Comparison of ENCODE assay signal across 16 cellular contexts in genomic region chr6:132919028-132919427, GRCh38.
DNase-seq lines count a peak whose midpoint lies in the region; ATAC-seq and TF ChIP-seq lines count a peak whose summit lies in the region.
"Had no signal": no experiment of that assay in that cellular context is flagged by ENCODE, and none has a peak within 500 bp of the region (broad histone marks: within the 10 kb centered on the region; RNA-seq: fewer than 3 reads in every experiment).

No MANE protein-coding gene starts in this region.

- 0 out of 2 replicates have a peak overlapping the region, but pooled peaks have one; percentile 2 for H2BK20ac ChIP-seq in IMR-90 (ENCODE audit: low read depth, low read length)

- H4K91ac ChIP-seq in IMR-90 (ENCODE audit: insufficient read depth, low read depth, low read length): no peak overlapping the region

- H2AFZ ChIP-seq in IMR-90 (replicated peaks; ENCODE audit: low read length, poor library complexity) (no peak overlapping the region), parathyroid adenoma (peak overlapping the region; percentile 35)

- WGBS in IMR-90 (ENCODE audit: extremely low coverage in 2 of 2, insufficient read length in 1 of 2), 2 experiments: 0% methylated on average over 1 of the region's 2 CpGs; no CpG with 5 or more reads in 1 of the 2 experiments

- dilution Hi-C loops in IMR-90 (cut with HindIII; ENCODE audit: low sequenced_read_pairs, unreplicated experiment): no loop called here

- no peak overlapping the region for H3K14ac ChIP-seq in IMR-90 (replicated peaks; ENCODE audit: low read depth, low read length)

- ATAC-seq in IMR-90 (ENCODE audit: low read depth) (peak; percentile 51), left cardiac atrium (peak; percentile 20 to 82), HG02763 (IDR thresholded peaks at IDR 0.05; ENCODE audit: unreplicated experiment) (no peak), GM21360 (IDR thresholded peaks at IDR 0.05; ENCODE audit: unreplicated experiment) (no peak)
- ATAC-seq: HCT116, T-helper 17 cell had no signal

- intact Hi-C loops in IMR-90 (cut with micrococcal nuclease): loop anchor here (5.0 kb wide), 1 partner anchor 52 kb away; no protein-coding TSS in a partner anchor
- intact Hi-C loops in left cardiac atrium (cut with DNase I): no loop called here

- H2AK9ac ChIP-seq in IMR-90 (replicated peaks; ENCODE audit: low read depth, low read length, poor library complexity): no peak overlapping the region

- H3K79me2 ChIP-seq in parathyroid adenoma: no peaks in the 10 kb centered on the region

- CTCF ChIA-PET in IMR-90 (lab: Yijun Ruan, JAX): interaction anchor here (0.7 kb wide), 1 partner anchor 193 kb away, joined by 3 read pairs; no protein-coding TSS in a partner anchor

- H4K8ac ChIP-seq in IMR-90 (ENCODE audit: low read depth in 2 of 2, low read length in 2 of 2): peak overlapping the region in 1 of 2 experiments; percentile 38; a peak in 2 of 4 replicates

- no peak for TF ChIP-seq CTCF in IMR-90 (conservative IDR thresholded peaks at IDR 0.05; ENCODE audit: low read depth, low read length)
- no peak for TF ChIP-seq CTCF in WI38 (IDR thresholded peaks at IDR 0.05; ENCODE audit: low read depth, low read length)
- TF ChIP-seq CTCF in parathyroid adenoma (IDR thresholded peaks at IDR 0.05): no peak

- H3K9ac ChIP-seq in IMR-90 (ENCODE audit: low read depth, low read length) (no peak overlapping the region), parathyroid adenoma (no peak overlapping the region)
- H3K9ac ChIP-seq: BLaER1 had no signal

- no peak overlapping the region for H2AK5ac ChIP-seq in IMR-90 (ENCODE audit: low read depth, low read length)

- H4K20me1 ChIP-seq in IMR-90 (ENCODE audit: insufficient read depth, low read length): no peaks in the 10 kb centered on the region
- H4K20me1 ChIP-seq: BLaER1 had no signal

- H3K18ac ChIP-seq in IMR-90 (ENCODE audit: low read depth, low read length): peak overlapping the region; percentile 26; the same call in 1 of the 2 replicates

- H2BK5ac ChIP-seq in IMR-90 (ENCODE audit: low read depth, low read length, poor library complexity, severe bottlenecking): peak overlapping the region; percentile 67

- no peak overlapping the region for H3K23ac ChIP-seq in IMR-90 (ENCODE audit: low read depth, low read length)

- H3K4ac ChIP-seq in IMR-90 (ENCODE audit: low read depth, low read length): no peak overlapping the region; the same call in 1 of the 2 replicates

- H3K4me1 ChIP-seq in IMR-90 (ENCODE audit: control insufficient read depth, insufficient read depth, low read length): peaks cover 7% of the 10 kb centered on the region
- peaks cover 7% of the 10 kb centered on the region for H3K4me1 ChIP-seq in parathyroid adenoma
- H3K4me1 ChIP-seq: BLaER1 had no signal

- TF ChIP-seq POLR2A in IMR-90 (IDR thresholded peaks at IDR 0.05; ENCODE audit: low read depth, low read length): no peak

- peak; percentile 36 for DNase-seq in IMR-90
- no peak for DNase-seq in left cardiac atrium
- no peak for DNase-seq in D341Med (ENCODE audit: low spot score)
- no peak for DNase-seq in effector CD4-positive, alpha-beta T cell
- DNase-seq: activated CD4-positive, alpha-beta T cell treated with anti-CD3 and anti-CD28 coated beads, Interleukin-2, amount 50 U/mL, for 48 hours; immature natural killer cell; NCI-H1436; stimulated activated CD4-positive, alpha-beta T cell treated with anti-CD3 and anti-CD28 coated beads, Interleukin-4, amount 100 ng/mL, for 4 hours; stimulated activated naive CD4-positive, alpha-beta T cell treated with Interleukin-2 at 50 U/mL for 16 hours; T-helper 17 cell had no signal

- H3K27ac ChIP-seq in IMR-90 (ENCODE audit: insufficient read depth, low read length) (peak overlapping the region; percentile 6; the same call in 1 of the 2 replicates), parathyroid adenoma (peak overlapping the region; percentile 37)
- H3K27ac ChIP-seq: BLaER1 had no signal

- no peaks in the 10 kb centered on the region for H3K79me1 ChIP-seq in IMR-90 (ENCODE audit: low read depth in 1 of 2, low read length in 2 of 2)

- H3K9me1 ChIP-seq in IMR-90 (ENCODE audit: insufficient read depth, low read length): no peaks in the 10 kb centered on the region

- H3K4me2 ChIP-seq in IMR-90 (ENCODE audit: low read depth, low read length): peak overlapping the region; percentile 57
- H3K4me2 ChIP-seq in parathyroid adenoma (ENCODE audit: low read length): peak overlapping the region; percentile 16
- H3K4me2 ChIP-seq: BLaER1 had no signal

- no peak overlapping the region; the same call in 2 of the 3 replicates for H2BK15ac ChIP-seq in IMR-90 (ENCODE audit: low read depth, low read length)

- H3K4me3 ChIP-seq in IMR-90 (ENCODE audit: insufficient read depth, low read depth, low read length): peak overlapping the region; percentile 2; the same call in 1 of the 2 replicates
- peak overlapping the region; percentile 46 for H3K4me3 ChIP-seq in WI38 (ENCODE audit: low read depth, low read length)
- no peak overlapping the region for H3K4me3 ChIP-seq in parathyroid adenoma (ENCODE audit: low read depth, low read length)
- H3K4me3 ChIP-seq: BLaER1 had no signal

- no TSS peak for BruUV-seq in IMR-90 (replicated peaks; lab: Mats Ljungman, UMichigan)

- no peaks in the 10 kb centered on the region for H3K36me3 ChIP-seq in IMR-90 (ENCODE audit: control insufficient read depth, insufficient read depth, low read length)
- no peaks in the 10 kb centered on the region for H3K36me3 ChIP-seq in parathyroid adenoma (ENCODE audit: control insufficient read depth, insufficient read depth, low read length)
- H3K36me3 ChIP-seq: BLaER1 had no signal

- H4K5ac ChIP-seq in IMR-90 (ENCODE audit: low read depth, low read length): 0 out of 2 replicates have a peak overlapping the region, but pooled peaks have one; percentile 0

- H3K9me3 ChIP-seq in IMR-90 (ENCODE audit: control insufficient read depth, insufficient read depth, low read length) (no peaks in the 10 kb centered on the region), parathyroid adenoma (ENCODE audit: control insufficient read depth, low read length) (no peaks in the 10 kb centered on the region)
- H3K9me3 ChIP-seq: BLaER1 had no signal

- TF ChIP-seq RAD21 in IMR-90 (IDR thresholded peaks at IDR 0.05; ENCODE audit: low read length): no peak

- peak overlapping the region; percentile 5; the same call in 1 of the 2 replicates for H2BK120ac ChIP-seq in IMR-90 (ENCODE audit: low read depth, low read length)

- in situ Hi-C loops in IMR-90 (cut with MboI; ENCODE audit: low sequenced_read_pairs): no loop called here

- H3K27me3 ChIP-seq in IMR-90 (ENCODE audit: control insufficient read depth, insufficient read depth, low read length) (no peaks in the 10 kb centered on the region), parathyroid adenoma (ENCODE audit: control insufficient read depth, insufficient read depth, low read length) (no peaks in the 10 kb centered on the region)
- H3K27me3 ChIP-seq: BLaER1 had no signal

- POLR2A ChIA-PET in IMR-90 (lab: Charles Lee; ENCODE audit: unreplicated experiment): interaction anchor here (0.5 kb wide), 1 partner anchor 1798 kb away, joined by 16 read pairs; no protein-coding TSS in a partner anchor

- peak overlapping the region; percentile 22; the same call in 1 of the 2 replicates for H3K56ac ChIP-seq in IMR-90 (ENCODE audit: extremely low read depth, insufficient read depth, low read length)

TF ChIP-seq in IMR-90, 13 proteins besides CTCF, POLR2A, EP300 and RAD21:
- TF ChIP-seq RCOR1 (IDR thresholded peaks at IDR 0.05; ENCODE audit: insufficient replicate concordance, low read length) (no peak), USF2 (IDR thresholded peaks at IDR 0.05; ENCODE audit: low read depth, low read length) (no peak), CHD1 (IDR thresholded peaks at IDR 0.05; ENCODE audit: low read depth, low read length) (no peak)

Comparison
In these comparisons a context has a peak if more than half of its experiments do, and no peak if none do; other contexts are left out.
1. ATAC-seq: peak in IMR-90 (single experiment) and left cardiac atrium (2 of 2); none in HG02763 (single experiment) and GM21360 (single experiment).